In the genomic region with DNA sequence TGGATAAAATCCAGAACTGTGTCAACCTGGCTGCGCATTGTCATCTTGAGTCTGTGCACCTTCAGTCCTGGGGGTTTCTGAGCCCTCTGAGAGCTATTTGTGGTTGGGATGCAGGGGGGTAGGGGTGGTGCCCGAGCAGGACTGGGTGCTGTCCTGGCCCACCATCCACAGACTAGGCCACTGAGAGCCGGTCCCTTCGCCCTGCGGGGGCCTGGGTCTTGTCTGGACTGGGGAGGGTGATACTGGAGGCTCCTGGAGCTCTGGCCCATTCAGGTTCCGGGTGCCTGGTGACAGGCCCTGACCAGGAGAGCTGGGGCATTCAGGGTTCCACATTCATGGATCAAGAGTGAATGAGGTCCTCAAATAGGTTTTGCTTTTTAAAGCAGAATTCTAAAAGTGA, we compare ENCODE assay signal across 32 cellular contexts. TPM values are rescaled to one million over a fixed set of nuclear protein-coding genes. Genes with fewer than 3 reads are reported as not detected.
"Had no signal": no experiment of that assay in that cellular context is flagged by ENCODE, and none has a peak within 500 bp of the region (broad histone marks: within the 10 kb centered on the region; RNA-seq: fewer than 3 reads in every experiment).

No MANE protein-coding gene starts in this region.

- DNase-seq: islet precursor cell; kidney glomerular epithelial cell; left cardiac atrium; left ventricle myocardium superior; lower lobe of right lung; mammary epithelial cell; mesenchymal stem cell; naive thymus-derived CD8-positive, alpha-beta T cell; occipital lobe; right lobe of liver; stimulated activated CD4-positive, alpha-beta T cell treated with anti-CD3 and anti-CD28 coated beads, Interleukin-1b, Interleukin-23, amount 100 ng/mL, for 48 hours; stimulated activated CD4-positive, alpha-beta T cell treated with anti-CD3 and anti-CD28 coated beads, Interleukin-2, amount 100 ng/mL, for 48 hours; stimulated activated CD4-positive, alpha-beta T cell treated with anti-CD3 and anti-CD28 coated beads, Interleukin-4, amount 100 ng/mL, for 4 hours; stimulated activated CD8-positive, alpha-beta memory T cell treated with anti-CD3 and anti-CD28 coated beads, Interleukin-4, amount 100 ng/mL, for 48 hours; stimulated activated naive CD4-positive, alpha-beta T cell treated with Interleukin-2 at 50 U/mL for 16 hours; stimulated activated naive CD8-positive, alpha-beta T cell treated with anti-CD3 and anti-CD28 coated beads, Interleukin-15, amount 100 ng/mL, for 72 hours; substantia nigra had no signal

- H3K9ac ChIP-seq: parathyroid adenoma had no signal

- H3K9me3 ChIP-seq: lower lobe of right lung, neutrophil, right atrium auricular region, right lobe of liver, tibial nerve, vagina had no signal

- H3K4me3 ChIP-seq: hepatocyte, lower lobe of right lung, right atrium auricular region, right lobe of liver, smooth muscle cell, tibial nerve, vagina had no signal

- H3K27ac ChIP-seq: hepatocyte, lower lobe of right lung, neutrophil, parathyroid adenoma, right atrium auricular region, right lobe of liver, tibial nerve, vagina had no signal

- H2AFZ ChIP-seq: hepatocyte, parathyroid adenoma had no signal

- H3K4me1 ChIP-seq: lower lobe of right lung, parathyroid adenoma, tibial nerve, vagina had no signal

- ATAC-seq: left cardiac atrium; left lobe of liver; left ventricle myocardium superior; lower lobe of right lung; naive thymus-derived CD8-positive, alpha-beta T cell; right lobe of liver; stimulated activated memory B cell treated with anti-CD40 and anti-IgM and Interleukin-4, amounts not matched to agents 10 μg/mL and 1 μg/mL and 100 μg/mL, for 72 hours; stimulated activated naive CD8-positive, alpha-beta T cell treated with anti-CD3 and anti-CD28 coated beads, Interleukin-15, amount 100 ng/mL, for 72 hours had no signal

- H3K27me3 ChIP-seq: hepatocyte, neutrophil, right atrium auricular region, right lobe of liver, tibial nerve, vagina had no signal

- H3K36me3 ChIP-seq: lower lobe of right lung, neutrophil, right atrium auricular region, right lobe of liver, tibial nerve, vagina had no signal

- H3K4me2 ChIP-seq: hepatocyte, smooth muscle cell had no signal

RNA-seq across cellular contexts. Expression of a gene that starts 20.9 kb away (rescaled TPM):
- total RNA-seq: left ventricle myocardium superior; naive thymus-derived CD8-positive, alpha-beta T cell; occipital lobe; osteocyte; posterior vena cava; pulmonary artery endothelial cell; renal cortical epithelial cell; right lobe of liver; skeletal muscle tissue; smooth muscle cell; temporal lobe; tibial nerve; vagina had no signal
- polyA plus RNA-seq: mammary epithelial cell; naive thymus-derived CD8-positive, alpha-beta T cell had no signal
